ENCODE assay signal across 13 cellular contexts in the genomic region with DNA sequence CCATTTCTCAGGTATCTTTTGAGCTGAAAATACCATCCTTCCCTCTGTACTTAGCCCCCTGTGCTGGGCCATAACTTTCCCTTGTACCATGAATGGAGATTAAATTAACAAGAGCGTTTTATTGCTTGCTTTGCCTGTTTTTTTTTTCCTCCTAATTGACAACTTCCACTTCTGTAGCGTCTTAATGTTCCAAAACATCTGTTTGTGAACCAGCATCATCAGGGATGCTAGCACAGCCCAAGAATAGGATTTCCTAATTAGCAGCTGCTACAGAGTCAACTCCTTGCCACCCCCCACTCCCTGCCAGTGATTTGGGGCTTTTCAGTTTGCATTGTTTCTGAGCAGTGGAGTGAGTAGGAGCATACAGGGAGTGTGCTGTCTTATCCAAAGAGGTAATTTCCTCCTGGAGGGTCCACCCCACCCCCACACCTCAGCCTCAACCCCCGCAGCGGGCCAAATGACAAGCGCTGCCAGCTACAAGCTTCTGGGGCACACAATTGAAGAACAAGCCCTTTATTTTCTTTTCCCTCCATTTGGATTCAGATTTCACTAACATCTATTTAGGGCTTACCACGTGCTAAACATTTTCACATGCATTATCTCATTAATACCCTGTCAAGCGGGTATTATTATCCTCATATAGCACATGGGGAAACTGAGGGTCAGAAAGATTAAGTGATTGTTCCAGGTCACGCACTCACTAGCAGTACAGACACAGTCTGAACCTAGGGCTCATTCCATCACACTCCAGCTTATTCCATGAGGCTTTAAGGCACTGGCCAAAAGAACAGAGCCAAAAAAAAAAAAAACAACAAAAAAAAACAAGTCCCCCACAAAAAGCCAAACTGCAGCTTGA. TPM values are rescaled to one million over a fixed set of nuclear protein-coding genes. Genes with fewer than 3 reads are reported as not detected.
DNase-seq lines count a peak whose midpoint lies in the region; ATAC-seq and TF ChIP-seq lines count a peak whose summit lies in the region.
"Had no signal": no experiment of that assay in that cellular context is flagged by ENCODE, and none has a peak within 500 bp of the region (broad histone marks: within the 10 kb centered on the region; RNA-seq: fewer than 3 reads in every experiment).

No MANE protein-coding gene starts in this region.

- intact Hi-C loops in Caco-2 (cut with micrococcal nuclease; ENCODE audit: unreplicated experiment) (no loop called here), psoas muscle (cut with DNase I) (no loop called here)

- H3K36me3 ChIP-seq in Caco-2 (ENCODE audit: control insufficient read depth, insufficient read depth, low read length) (no peaks in the 10 kb centered on the region), SJCRH30 (peaks cover 6% of the 10 kb centered on the region), hepatocyte (replicated peaks; ENCODE audit: insufficient read depth, low read depth) (no peaks in the 10 kb centered on the region), psoas muscle (ENCODE audit: insufficient read depth in 1 of 2, low read depth in 1 of 2) (no peaks in the 10 kb centered on the region)

- no peak for DNase-seq in Caco-2
- peak; percentile 56 to 75 for DNase-seq in SJCRH30
- DNase-seq in hepatocyte (ENCODE audit: low spot score): no peak
- DNase-seq in psoas muscle: no peak
- DNase-seq in foreskin melanocyte: no peak
- no peak for DNase-seq in SHP77 (lab: John Stamatoyannopoulos, UW)
- DNase-seq: activated T-cell treated with anti-CD3 and anti-CD28 coated beads, Interleukin-2, amount 50 U/mL, for 4 hours; effector memory CD4-positive, alpha-beta T cell; stimulated activated CD4-positive, alpha-beta T cell treated with anti-CD3 and anti-CD28 coated beads, Interleukin-2, amount 100 ng/mL, for 48 hours had no signal

- H3K27me3 ChIP-seq in Caco-2 (replicated peaks; ENCODE audit: control insufficient read depth, insufficient read depth, low read length) (no peaks in the 10 kb centered on the region), SJCRH30 (no peaks in the 10 kb centered on the region), hepatocyte (no peaks in the 10 kb centered on the region), psoas muscle (ENCODE audit: insufficient read depth in 3 of 3, low read length in 2 of 3) (no peaks in the 10 kb centered on the region)
- H3K27me3 ChIP-seq: BLaER1 treated with 17β-estradiol and CSF1 and Interleukin-3, amounts not matched to agents 10 nM and 100 nM had no signal

- H3K4me1 ChIP-seq in Caco-2: no peaks in the 10 kb centered on the region
- peaks cover 28% of the 10 kb centered on the region for H3K4me1 ChIP-seq in SJCRH30
- peaks cover 32% of the 10 kb centered on the region for H3K4me1 ChIP-seq in hepatocyte (ENCODE audit: insufficient read depth)
- peaks cover 37% of the 10 kb centered on the region for H3K4me1 ChIP-seq in psoas muscle

- peaks cover 7% of the 10 kb centered on the region for H3K4me1 Mint-ChIP-seq in Caco-2 (ENCODE audit: low read depth, unreplicated experiment)

- H3K27me3 Mint-ChIP-seq in Caco-2 (ENCODE audit: insufficient read depth, unreplicated experiment): no peaks in the 10 kb centered on the region

- H3K4me3 ChIP-seq in Caco-2 (ENCODE audit: low read depth, low read length): no peak overlapping the region
- H3K4me3 ChIP-seq in SJCRH30: peak overlapping the region; percentile 16
- no peak overlapping the region for H3K4me3 ChIP-seq in hepatocyte
- H3K4me3 ChIP-seq in psoas muscle: no peak overlapping the region
- H3K4me3 ChIP-seq: BLaER1 treated with 17β-estradiol and CSF1 and Interleukin-3, amounts not matched to agents 10 nM and 100 nM had no signal

- H3K9me3 Mint-ChIP-seq in Caco-2 (ENCODE audit: unreplicated experiment): peaks cover 11% of the 10 kb centered on the region

- no TSS peak for BruUV-seq in Caco-2 (replicated peaks; lab: Mats Ljungman, UMichigan)

- H3K9me2 ChIP-seq in hepatocyte (replicated peaks; ENCODE audit: insufficient read depth): no peaks in the 10 kb centered on the region

- 62% methylated on average over 8 of the region's 8 CpGs for WGBS in hepatocyte (ENCODE audit: low lambda C conversion rate, missing lambda C conversion rate)
- 29 to 34% (median 31%) methylated on average over 8 of the region's 8 CpGs for WGBS in psoas muscle, 3 donors

- peaks cover 47% of the 10 kb centered on the region for H3K79me2 ChIP-seq in hepatocyte

- H3K27ac ChIP-seq in SJCRH30 (peak overlapping the region; percentile 82), hepatocyte (peak overlapping the region; percentile 61), psoas muscle (peak overlapping the region; percentile 37)
- H3K27ac ChIP-seq: BLaER1 treated with 17β-estradiol and CSF1 and Interleukin-3, amounts not matched to agents 10 nM and 100 nM; HL-60 had no signal

- peaks cover 23% of the 10 kb centered on the region for H3K36me3 Mint-ChIP-seq in Caco-2 (ENCODE audit: insufficient read depth, unreplicated experiment)

- H3K27ac Mint-ChIP-seq in Caco-2 (ENCODE audit: unreplicated experiment): peak overlapping the region; percentile 58

- no peaks in the 10 kb centered on the region; the same call in 1 of the 2 replicates for H3K9me3 ChIP-seq in Caco-2
- peaks cover 14% of the 10 kb centered on the region for H3K9me3 ChIP-seq in SJCRH30 (replicated peaks)
- peaks cover 4% of the 10 kb centered on the region for H3K9me3 ChIP-seq in hepatocyte (ENCODE audit: low read depth)
- no peaks in the 10 kb centered on the region for H3K9me3 ChIP-seq in psoas muscle

- POLR2A ChIA-PET in Caco-2 (lab: Charles Lee): no interaction called here

- TF ChIP-seq CTCF in Caco-2 (IDR thresholded peaks at IDR 0.05; ENCODE audit: insufficient read depth in 1 of 2, low read depth in 1 of 2, low read length in 1 of 2, severe bottlenecking in 1 of 2, unreplicated experiment in 1 of 2) (no peak), hepatocyte (IDR thresholded peaks at IDR 0.05; ENCODE audit: poor library complexity) (no peak), psoas muscle (IDR thresholded peaks at IDR 0.05) (no peak)

- H2AFZ ChIP-seq in hepatocyte: no peak overlapping the region

- no peak overlapping the region for H3K4me3 Mint-ChIP-seq in Caco-2 (ENCODE audit: unreplicated experiment)
- H3K4me3 Mint-ChIP-seq: activated T-cell treated with anti-CD3 and anti-CD28 coated beads, Interleukin-2, amount 50 U/mL, for 4 hours had no signal

- no peaks in the 10 kb centered on the region for H4K20me1 ChIP-seq in hepatocyte (ENCODE audit: insufficient read depth, poor library complexity, severe bottlenecking)

- peak overlapping the region; percentile 21 for H3K4me2 ChIP-seq in hepatocyte

- CTCF ChIA-PET in Caco-2 (lab: Charles Lee): no interaction called here

- peak in 1 of 4 donors; percentile 11 for ATAC-seq in psoas muscle
- no peak for ATAC-seq in HG03520 (IDR thresholded peaks at IDR 0.05; ENCODE audit: unreplicated experiment)
- ATAC-seq in GM21737 (IDR thresholded peaks at IDR 0.05; ENCODE audit: unreplicated experiment): no peak
- ATAC-seq: activated T-cell treated with anti-CD3 and anti-CD28 coated beads, Interleukin-2, amount 50 U/mL, for 4 hours had no signal

RNA-seq across cellular contexts. Expression of gene HEG1, which starts 16.5 kb away (rescaled TPM):
- total RNA-seq in Caco-2 (2022) (51.8 and 69.8 TPM in 2 replicates), hepatocyte (25.1 and 27.2 TPM in 2 replicates), psoas muscle (10 to 100 TPM; 11.7 to 38.7 (median 17.5) TPM)
- total RNA-seq in SJCRH30 (2014; rRNA removed; shearing (Covaris generic)): 23.3 and 23.9 TPM in 2 replicates
- polyA plus RNA-seq in hepatocyte (22.5 and 27.3 TPM in 2 replicates), psoas muscle (1 to 10 TPM; 3.2 to 6.4 (median 4.5) TPM)

Comparison
In these comparisons a context has a peak if more than half of its experiments do, and no peak if none do; other contexts are left out.
1. DNase-seq: peak in SJCRH30 (2 of 2); none in Caco-2 (0 of 2), hepatocyte (single experiment), psoas muscle (0 of 2), foreskin melanocyte (single experiment) and SHP77 (0 of 2).
2. Peak in every context shown above with its lines, with median percentiles within 50 percentile points of each other: H3K27ac ChIP-seq.